In genomic region chr6:16493112-16493511, GRCh38 we compare ENCODE assay signal across 21 cellular contexts.
DNase-seq lines count a peak whose midpoint lies in the region; ATAC-seq, FAIRE-seq and TF ChIP-seq lines count a peak whose summit lies in the region.
"Had no signal": no experiment of that assay in that cellular context is flagged by ENCODE, and none has a peak within 500 bp of the region (broad histone marks: within the 10 kb centered on the region; RNA-seq: fewer than 3 reads in every experiment).

No MANE protein-coding gene starts in this region.

- no TSS peak for BruUV-seq in GM12878 (replicated peaks; lab: Mats Ljungman, UMichigan)

- no peaks in the 10 kb centered on the region for H4K20me1 ChIP-seq in GM12878 (ENCODE audit: control insufficient read depth, insufficient read depth)

- intact Hi-C loops in activated CD8-positive, alpha-beta T cell treated with anti-CD3 and anti-CD28 coated beads for 36 hours (cut with micrococcal nuclease), result no loop called here
- intact Hi-C loops in GM12878 (cut with micrococcal nuclease; ENCODE audit: unreplicated experiment), result loop anchor here (1.0 to 10.0 kb wide), 4 partner anchors 10 to 472 kb away; partner anchors contain the start of gene ATXN1

- H3K4me3 ChIP-seq in GM12878, result peak overlapping the region; percentile 75
- H3K4me3 ChIP-seq: A549, colonic mucosa had no signal

- H3K27ac Mint-ChIP-seq in activated CD8-positive, alpha-beta T cell treated with anti-CD3 and anti-CD28 coated beads for 36 hours, result peak overlapping the region; percentile 0
- no peak overlapping the region for H3K27ac Mint-ChIP-seq in activated CD8-positive, alpha-beta T cell treated with anti-CD3 and anti-CD28 coated beads, Interleukin-2, amount 10 ng/mL, durations not matched to agents 7 days and 5 days

- peak overlapping the region; percentile 43; the same call in 1 of the 2 replicates for H2AFZ ChIP-seq in GM12878 (ENCODE audit: control insufficient read depth, low read depth, low read length)
- H2AFZ ChIP-seq: parathyroid adenoma had no signal

- 16% methylated on average over 5 of the region's 5 CpGs for WGBS in GM12878 (ENCODE audit: insufficient coverage, insufficient replicate concordance, low lambda C conversion rate, missing lambda C conversion rate)

- DNase-seq in activated CD8-positive, alpha-beta T cell treated with anti-CD3 and anti-CD28 coated beads for 36 hours, result no peak
- no peak for DNase-seq in activated CD8-positive, alpha-beta T cell treated with anti-CD3 and anti-CD28 coated beads, Interleukin-2, amount 10 ng/mL, durations not matched to agents 7 days and 5 days
- DNase-seq in GM12878 (ENCODE audit: low read depth, low spot score), result no peak
- DNase-seq in SHP77 (lab: John Stamatoyannopoulos, UW), result no peak
- DNase-seq in NCI-H510A treated with DMSO at 0.1 percent for 48 hours (lab: John Stamatoyannopoulos, UW), result no peak
- DNase-seq: activated T-cell treated with anti-CD3 and anti-CD28 coated beads, Interleukin-2, amount 50 U/mL, for 1 hour; colonic mucosa; GF-D8; glutamatergic neuron; HCEC 1CT; kidney glomerular epithelial cell; NCI-H345; OCI-M1; stimulated activated CD4-positive, alpha-beta T cell treated with anti-CD3 and anti-CD28 coated beads, Interleukin-12 subunit alpha, Interleukin-12 subunit beta, amount 100 ng/mL, for 4 hours had no signal

- CTCF ChIA-PET in activated CD8-positive, alpha-beta T cell treated with anti-CD3 and anti-CD28 coated beads for 36 hours (lab: Charles Lee), result interaction anchor here (1.0 to 2.4 kb wide), 4 partner anchors 11 to 22 kb away, joined by 3 to 11 read pairs (median 5); no protein-coding TSS in a partner anchor
- CTCF ChIA-PET in activated CD8-positive, alpha-beta T cell treated with anti-CD3 and anti-CD28 coated beads, Interleukin-2, amount 10 ng/mL, durations not matched to agents 7 days and 5 days (lab: Charles Lee), result interaction anchor here (1.0 to 1.5 kb wide), 6 partner anchors 8 to 162 kb away, joined by 3 to 6 read pairs (median 4); no protein-coding TSS in a partner anchor
- CTCF ChIA-PET in GM12878 (lab: Yijun Ruan, JAX), result interaction anchor here (0.9 to 17.6 kb wide), 13 partner anchors 9 to 276 kb away, joined by 3 to 203 read pairs (median 4); no protein-coding TSS in a partner anchor

- H3K36me3 Mint-ChIP-seq in activated CD8-positive, alpha-beta T cell treated with anti-CD3 and anti-CD28 coated beads for 36 hours (ENCODE audit: low read depth), result peaks cover 5% of the 10 kb centered on the region
- H3K36me3 Mint-ChIP-seq in activated CD8-positive, alpha-beta T cell treated with anti-CD3 and anti-CD28 coated beads, Interleukin-2, amount 10 ng/mL, durations not matched to agents 7 days and 5 days (ENCODE audit: low read depth), result peaks cover 12% of the 10 kb centered on the region

- no peaks in the 10 kb centered on the region for H3K27me3 Mint-ChIP-seq in activated CD8-positive, alpha-beta T cell treated with anti-CD3 and anti-CD28 coated beads for 36 hours
- no peaks in the 10 kb centered on the region for H3K27me3 Mint-ChIP-seq in activated CD8-positive, alpha-beta T cell treated with anti-CD3 and anti-CD28 coated beads, Interleukin-2, amount 10 ng/mL, durations not matched to agents 7 days and 5 days (ENCODE audit: low read depth)
- H3K27me3 Mint-ChIP-seq: IgD-negative memory B cell had no signal

- no peak for TF ChIP-seq RAD21 in GM12878 (IDR thresholded peaks at IDR 0.05; ENCODE audit: insufficient read depth, low read depth, low read length)

- 0 out of 2 replicates have a peak, but pooled peaks have one; percentile 17 for TF ChIP-seq POLR2A in GM12878 (IDR thresholded peaks at IDR 0.05; ENCODE audit: low read depth, low read length)

- H3K27me3 ChIP-seq in GM12878 (replicated peaks in 1 of 2; ENCODE audit: control insufficient read depth in 2 of 2, insufficient read depth in 2 of 2, low read length in 1 of 2), result no peaks in the 10 kb centered on the region
- H3K27me3 ChIP-seq: colonic mucosa had no signal

- peak overlapping the region; percentile 68 for H3K9ac ChIP-seq in GM12878 (ENCODE audit: control insufficient read depth, insufficient read depth, low read length)
- H3K9ac ChIP-seq: parathyroid adenoma had no signal

- FAIRE-seq in GM12878 (lab: Jason Lieb, UNC), result no peak
- FAIRE-seq: A549 had no signal

- no peaks in the 10 kb centered on the region for H3K9me3 ChIP-seq in GM12878 (replicated peaks; ENCODE audit: control insufficient read depth, insufficient read depth, low read length)
- H3K9me3 ChIP-seq: A549, colonic mucosa had no signal

- SMC1A ChIA-PET in GM12878 (lab: Charles Lee; ENCODE audit: uncharacterized antibody, unreplicated experiment), result interaction anchor here (0.7 to 14.6 kb wide), 24 partner anchors 9 to 270 kb away, joined by 3 to 388 read pairs (median 4); no protein-coding TSS in a partner anchor

- H3K4me2 ChIP-seq in GM12878 (ENCODE audit: control insufficient read depth, insufficient read depth), result peak overlapping the region; percentile 83
- H3K4me2 ChIP-seq: A549 had no signal

- H3K9me3 Mint-ChIP-seq in activated CD8-positive, alpha-beta T cell treated with anti-CD3 and anti-CD28 coated beads for 36 hours, result no peaks in the 10 kb centered on the region
- H3K9me3 Mint-ChIP-seq in activated CD8-positive, alpha-beta T cell treated with anti-CD3 and anti-CD28 coated beads, Interleukin-2, amount 10 ng/mL, durations not matched to agents 7 days and 5 days (ENCODE audit: insufficient read depth), result no peaks in the 10 kb centered on the region
- H3K9me3 Mint-ChIP-seq: IgD-negative memory B cell had no signal

- POLR2A ChIA-PET in activated CD8-positive, alpha-beta T cell treated with anti-CD3 and anti-CD28 coated beads for 36 hours (lab: Charles Lee), result interaction anchor here (0.6 to 1.4 kb wide), 4 partner anchors 10 to 240 kb away, joined by 3 to 6 read pairs (median 4); no protein-coding TSS in a partner anchor
- POLR2A ChIA-PET in activated CD8-positive, alpha-beta T cell treated with anti-CD3 and anti-CD28 coated beads, Interleukin-2, amount 10 ng/mL, durations not matched to agents 7 days and 5 days (lab: Charles Lee), result interaction anchor here (0.9 kb wide), 1 partner anchor 204 kb away, joined by 5 read pairs; no protein-coding TSS in a partner anchor
- POLR2A ChIA-PET in GM12878 (lab: Charles Lee), result interaction anchor here (0.6 to 13.1 kb wide), 11 partner anchors 9 to 159 kb away, joined by 3 to 256 read pairs (median 6); no protein-coding TSS in a partner anchor

- peak; percentile 8 to 65; a peak in 2 of 4 replicates for TF ChIP-seq EP300 in GM12878 (IDR thresholded peaks at IDR 0.05; ENCODE audit: borderline replicate concordance in 1 of 2, control insufficient read depth in 1 of 2, low read depth in 2 of 2, low read length in 2 of 2)

- RAD21 ChIA-PET in GM12878 (lab: Charles Lee; ENCODE audit: unreplicated experiment), result interaction anchor here (0.6 to 14.6 kb wide), 18 partner anchors 9 to 270 kb away, joined by 3 to 201 read pairs (median 7); no protein-coding TSS in a partner anchor

- H3K36me3 ChIP-seq in GM12878 (ENCODE audit: control insufficient read depth in 2 of 2, insufficient read depth in 2 of 2, low read length in 1 of 2), result no peaks in the 10 kb centered on the region; a peak in 1 of 4 replicates
- H3K36me3 ChIP-seq: colonic mucosa had no signal

- ATAC-seq in activated CD8-positive, alpha-beta T cell treated with anti-CD3 and anti-CD28 coated beads for 36 hours, result no peak
- ATAC-seq in activated CD8-positive, alpha-beta T cell treated with anti-CD3 and anti-CD28 coated beads, Interleukin-2, amount 10 ng/mL, durations not matched to agents 7 days and 5 days, result no peak
- ATAC-seq in GM19463 (IDR thresholded peaks at IDR 0.05; ENCODE audit: unreplicated experiment), result peak; percentile 38
- ATAC-seq in HG03103 (IDR thresholded peaks at IDR 0.05; ENCODE audit: low read depth, unreplicated experiment), result peak; percentile 34
- peak; percentile 49 for ATAC-seq in GM12878
- no peak for ATAC-seq in HG03439 (IDR thresholded peaks at IDR 0.05; ENCODE audit: unreplicated experiment)
- ATAC-seq: A549; activated CD4-positive, CD25-positive, alpha-beta regulatory T cell treated with anti-CD3 and anti-CD28 coated beads, Interleukin-2, amount 50 U/mL, for 24 hours had no signal

- H3K4me1 ChIP-seq in GM12878 (ENCODE audit: control insufficient read depth, insufficient read depth, low read length), result peaks cover 68% of the 10 kb centered on the region
- H3K4me1 ChIP-seq: A549, colonic mucosa had no signal

- in situ Hi-C loops in GM12878 (cut with MboI), result no loop called here

- H3K27ac ChIP-seq in GM12878 (ENCODE audit: control insufficient read depth, insufficient read depth), result peak overlapping the region; percentile 85
- H3K27ac ChIP-seq: A549, colonic mucosa, parathyroid adenoma had no signal

- peaks cover 43% of the 10 kb centered on the region for H3K79me2 ChIP-seq in GM12878 (ENCODE audit: control insufficient read depth, insufficient read depth, low read length)
- H3K79me2 ChIP-seq: parathyroid adenoma had no signal

- TF ChIP-seq CTCF in activated CD8-positive, alpha-beta T cell treated with anti-CD3 and anti-CD28 coated beads for 36 hours (IDR thresholded peaks at IDR 0.05), result no peak
- no peak for TF ChIP-seq CTCF in GM12878 (IDR thresholded peaks at IDR 0.05 in 2 of 3, conservative IDR thresholded peaks at IDR 0.05 in 1 of 3; ENCODE audit: control insufficient read depth in 2 of 3, extremely low read depth in 1 of 3, insufficient read depth in 1 of 3, low read depth in 3 of 3, low read length in 3 of 3)

- H3K4me3 Mint-ChIP-seq in activated CD8-positive, alpha-beta T cell treated with anti-CD3 and anti-CD28 coated beads for 36 hours, result no peak overlapping the region
- H3K4me3 Mint-ChIP-seq in activated CD8-positive, alpha-beta T cell treated with anti-CD3 and anti-CD28 coated beads, Interleukin-2, amount 10 ng/mL, durations not matched to agents 7 days and 5 days, result no peak overlapping the region

- H3K4me1 Mint-ChIP-seq in activated CD8-positive, alpha-beta T cell treated with anti-CD3 and anti-CD28 coated beads for 36 hours (ENCODE audit: low read depth), result peaks cover 70% of the 10 kb centered on the region
- peaks cover 70% of the 10 kb centered on the region for H3K4me1 Mint-ChIP-seq in activated CD8-positive, alpha-beta T cell treated with anti-CD3 and anti-CD28 coated beads, Interleukin-2, amount 10 ng/mL, durations not matched to agents 7 days and 5 days (ENCODE audit: low read depth)

TF ChIP-seq in GM12878, 131 proteins besides CTCF, POLR2A, EP300 and RAD21 (continues in another document):
- TF ChIP-seq RELA (IDR thresholded peaks at IDR 0.05; ENCODE audit: borderline replicate concordance, partially characterized antibody) (no peak), NFYA (IDR thresholded peaks at IDR 0.05; ENCODE audit: borderline replicate concordance, low read depth, low read length) (no peak), BRCA1 (IDR thresholded peaks at IDR 0.05; ENCODE audit: low read depth, low read length) (no peak), YY1 (IDR thresholded peaks at IDR 0.05; ENCODE audit: low read depth, low read length) (peak; percentile 68), MTA3 (IDR thresholded peaks at IDR 0.05; ENCODE audit: borderline replicate concordance, low read length) (peak; percentile 64; the same call in 1 of the 2 replicates), SP1 (IDR thresholded peaks at IDR 0.05; ENCODE audit: low read depth, low read length) (no peak)

Comparison
In these comparisons a context has a peak if more than half of its experiments do, and no peak if none do; other contexts are left out.
1. ATAC-seq: peak in GM19463 (single experiment), HG03103 (single experiment) and GM12878 (single experiment); none in activated CD8-positive, alpha-beta T cell treated with anti-CD3 and anti-CD28 coated beads for 36 hours (single experiment), activated CD8-positive, alpha-beta T cell treated with anti-CD3 and anti-CD28 coated beads, Interleukin-2, amount 10 ng/mL, durations not matched to agents 7 days and 5 days (single experiment) and HG03439 (single experiment).